ENCODE assay signal across 8 cellular contexts in genomic region chr20:49344975-49345374, GRCh38.
DNase-seq lines count a peak whose midpoint lies in the region; ATAC-seq and TF ChIP-seq lines count a peak whose summit lies in the region.

No MANE protein-coding gene starts in this region.

- H3K9me3 ChIP-seq in skeletal muscle satellite cell (replicated peaks; ENCODE audit: low read length) (no peaks in the 10 kb centered on the region), spleen (no peaks in the 10 kb centered on the region)

- DNase-seq in HFFc6: peak; percentile 95
- DNase-seq in amniotic epithelial cell (ENCODE audit: low read depth): peak; percentile 82
- DNase-seq in left cardiac atrium: peak; percentile 66
- no peak for DNase-seq in naive thymus-derived CD8-positive, alpha-beta T cell
- DNase-seq in stimulated activated CD4-positive, alpha-beta T cell treated with anti-CD3 and anti-CD28 coated beads, Interleukin-2, amount 100 ng/mL, for 48 hours: no peak
- no peak for DNase-seq in Kasumi-1 (lab: John Stamatoyannopoulos, UW)
- no peak for DNase-seq in spleen

- no peaks in the 10 kb centered on the region for H3K36me3 Mint-ChIP-seq in HFFc6 (ENCODE audit: low read depth)
- no peaks in the 10 kb centered on the region for H3K36me3 Mint-ChIP-seq in naive thymus-derived CD8-positive, alpha-beta T cell

- H3K4me1 ChIP-seq in skeletal muscle satellite cell (ENCODE audit: control insufficient read depth, insufficient read depth, low read length): peaks cover 51% of the 10 kb centered on the region
- H3K4me1 ChIP-seq in spleen: no peaks in the 10 kb centered on the region

- H3K27ac ChIP-seq in spleen: no peak overlapping the region

- WGBS in spleen, 5 donors: 40 to 54% (median 51%) methylated on average over 9 of the region's 9 CpGs

- peak overlapping the region; percentile 61 for H3K4me3 ChIP-seq in skeletal muscle satellite cell (ENCODE audit: low read length)
- no peak overlapping the region for H3K4me3 ChIP-seq in spleen

- peak; percentile 90 to 95 for ATAC-seq in left cardiac atrium
- ATAC-seq in naive thymus-derived CD8-positive, alpha-beta T cell: no peak

- peak overlapping the region; percentile 85 for H3K9ac ChIP-seq in skeletal muscle satellite cell (ENCODE audit: low read depth, low read length)

- peak overlapping the region; percentile 84 for H3K4me2 ChIP-seq in skeletal muscle satellite cell (ENCODE audit: low read length)

- POLR2A ChIA-PET in naive thymus-derived CD8-positive, alpha-beta T cell (lab: Charles Lee): no interaction called here

- TF ChIP-seq CTCF in HFFc6 (IDR thresholded peaks at IDR 0.05) (no peak), spleen (IDR thresholded peaks at IDR 0.05 in 8 of 11, conservative IDR thresholded peaks at IDR 0.05 in 3 of 11) (no peak)

- intact Hi-C loops in left cardiac atrium (cut with DNase I): no loop called here
- intact Hi-C loops in spleen (cut with DNase I; ENCODE audit: low total_unique reads): no loop called here

- peak overlapping the region; percentile 98 for H3K27ac Mint-ChIP-seq in HFFc6
- peak overlapping the region in 1 of 10 donors; percentile 3 for H3K27ac Mint-ChIP-seq in naive thymus-derived CD8-positive, alpha-beta T cell

- peaks cover 3% of the 10 kb centered on the region; the same call in 1 of the 2 replicates for H3K27me3 Mint-ChIP-seq in HFFc6 (ENCODE audit: insufficient read depth)
- H3K27me3 Mint-ChIP-seq in naive thymus-derived CD8-positive, alpha-beta T cell: peaks cover 0 to 29% (median 2%) of the 10 kb centered on the region in 5 donors

- no peak for TF ChIP-seq POLR2A in spleen (IDR thresholded peaks at IDR 0.05)

- no peaks in the 10 kb centered on the region for H3K36me3 ChIP-seq in skeletal muscle satellite cell (ENCODE audit: insufficient read depth, low read length)
- no peaks in the 10 kb centered on the region for H3K36me3 ChIP-seq in spleen

- H3K9me3 Mint-ChIP-seq in HFFc6: no peaks in the 10 kb centered on the region
- H3K9me3 Mint-ChIP-seq in naive thymus-derived CD8-positive, alpha-beta T cell: no peaks in the 10 kb centered on the region

- H3K27me3 ChIP-seq in skeletal muscle satellite cell (ENCODE audit: control insufficient read depth, insufficient read depth, low read length) (no peaks in the 10 kb centered on the region), spleen (replicated peaks in 1 of 7) (peaks cover 0 to 20% (median 0%) of the 10 kb centered on the region in 7 donors)

- peak overlapping the region; percentile 87 for H3K4me3 Mint-ChIP-seq in HFFc6
- no peak overlapping the region for H3K4me3 Mint-ChIP-seq in naive thymus-derived CD8-positive, alpha-beta T cell

- peaks cover 60% of the 10 kb centered on the region for H3K4me1 Mint-ChIP-seq in HFFc6 (ENCODE audit: low read depth)
- H3K4me1 Mint-ChIP-seq in naive thymus-derived CD8-positive, alpha-beta T cell: peaks cover 0 to 9% (median 4%) of the 10 kb centered on the region in 4 donors

Comparison
In these comparisons a context has a peak if more than half of its experiments do, and no peak if none do; other contexts are left out.
1. DNase-seq: peak in HFFc6 (single experiment), amniotic epithelial cell (single experiment) and left cardiac atrium (single experiment); none in naive thymus-derived CD8-positive, alpha-beta T cell (0 of 10), stimulated activated CD4-positive, alpha-beta T cell treated with anti-CD3 and anti-CD28 coated beads, Interleukin-2, amount 100 ng/mL, for 48 hours (0 of 2), Kasumi-1 (0 of 2) and spleen (single experiment).
2. ATAC-seq: peak in left cardiac atrium (2 of 2); none in naive thymus-derived CD8-positive, alpha-beta T cell (0 of 2).